9 cellular contexts compared by ENCODE assay signal in genomic region chr1:43549921-43550597, GRCh38.
A peak's percentile ranks its signal among the peaks of the same experiment; 100 is the strongest.
DNase-seq lines count a peak whose midpoint lies in the region; ATAC-seq and TF ChIP-seq lines count a peak whose summit lies in the region.
"Had no signal": no experiment of that assay in that cellular context is flagged by ENCODE, and none has a peak within 500 bp of the region (broad histone marks: within the 10 kb centered on the region; RNA-seq: fewer than 3 reads in every experiment).

No MANE protein-coding gene starts in this region.

- DNase-seq in activated T-cell treated with anti-CD3 and anti-CD28 coated beads, Interleukin-2, amount 50 U/mL, for 24 hours, result peak; percentile 42
- DNase-seq in activated T-cell treated with anti-CD3 and anti-CD28 coated beads for 4 hours (no peak), iPS DF 19.7 (ENCODE audit: low read depth, low spot score) (peak; percentile 83), erythroblast (lab: John Stamatoyannopoulos, UW) (no peak)
- DNase-seq in stimulated activated CD8-positive, alpha-beta memory T cell treated with anti-CD3 and anti-CD28 coated beads, Interleukin-4, amount 100 ng/mL, for 48 hours, result peak; percentile 29
- DNase-seq in activated naive CD4-positive, alpha-beta T cell (lab: John Stamatoyannopoulos, UW), result no peak
- DNase-seq: DND-41 had no signal

- no peaks in the 10 kb centered on the region for H3K9me3 Mint-ChIP-seq in activated T-cell treated with anti-CD3 and anti-CD28 coated beads, Interleukin-2, amount 50 U/mL, for 24 hours

- no peak for ATAC-seq in GM21737 (IDR thresholded peaks at IDR 0.05; ENCODE audit: unreplicated experiment)

- no peak overlapping the region for H3K27ac Mint-ChIP-seq in activated T-cell treated with anti-CD3 and anti-CD28 coated beads, Interleukin-2, amount 50 U/mL, for 24 hours

- no peak for TF ChIP-seq POLR2A in erythroblast (IDR thresholded peaks at IDR 0.05; ENCODE audit: low read length)

- peak overlapping the region; percentile 94 for H3K27ac ChIP-seq in VCaP

- peak overlapping the region; percentile 10 for H3K4me3 Mint-ChIP-seq in activated T-cell treated with anti-CD3 and anti-CD28 coated beads, Interleukin-2, amount 50 U/mL, for 24 hours

- no peaks in the 10 kb centered on the region for H3K36me3 Mint-ChIP-seq in activated T-cell treated with anti-CD3 and anti-CD28 coated beads, Interleukin-2, amount 50 U/mL, for 24 hours (ENCODE audit: low read depth)

- peaks cover 14% of the 10 kb centered on the region for H3K4me1 Mint-ChIP-seq in activated T-cell treated with anti-CD3 and anti-CD28 coated beads, Interleukin-2, amount 50 U/mL, for 24 hours (ENCODE audit: low read depth)

- TF ChIP-seq CTCF in VCaP (conservative IDR thresholded peaks at IDR 0.05), result no peak

- H3K27me3 Mint-ChIP-seq in activated T-cell treated with anti-CD3 and anti-CD28 coated beads, Interleukin-2, amount 50 U/mL, for 24 hours, result peaks cover 13% of the 10 kb centered on the region

Comparison
In these comparisons a context has a peak if more than half of its experiments do, and no peak if none do; other contexts are left out.
1. DNase-seq: peak in activated T-cell treated with anti-CD3 and anti-CD28 coated beads, Interleukin-2, amount 50 U/mL, for 24 hours (single experiment), iPS DF 19.7 (single experiment) and stimulated activated CD8-positive, alpha-beta memory T cell treated with anti-CD3 and anti-CD28 coated beads, Interleukin-4, amount 100 ng/mL, for 48 hours (single experiment); none in activated T-cell treated with anti-CD3 and anti-CD28 coated beads for 4 hours (single experiment), erythroblast (0 of 2) and activated naive CD4-positive, alpha-beta T cell (0 of 4).